ENCODE assay signal across 8 cellular contexts in genomic region chr1:7207875-7208646, GRCh38.
DNase-seq lines count a peak whose midpoint lies in the region; ATAC-seq, FAIRE-seq and TF ChIP-seq lines count a peak whose summit lies in the region.

No MANE protein-coding gene starts in this region.

- in situ Hi-C loops in Panc1 (cut with HindIII; ENCODE audit: low pct_unique_long_range_greater_than_20kb, low sequenced_read_pairs): no loop called here

- POLR2A ChIA-PET in Panc1 (lab: Charles Lee): no interaction called here
- POLR2A ChIA-PET in endothelial cell of umbilical vein (lab: Charles Lee): no interaction called here

- H3K9ac ChIP-seq in endothelial cell of umbilical vein (replicated peaks; ENCODE audit: extremely low read depth, insufficient read depth, low read length): no peak overlapping the region

- no peak overlapping the region for H3K4me3 ChIP-seq in Panc1 (ENCODE audit: low read depth in 2 of 2, low read length in 2 of 2)
- H3K4me3 ChIP-seq in endothelial cell of umbilical vein (replicated peaks in 1 of 3; ENCODE audit: insufficient read depth in 1 of 3, low read depth in 1 of 3, low read length in 3 of 3): no peak overlapping the region
- no peak overlapping the region for H3K4me3 ChIP-seq in effector memory CD4-positive, alpha-beta T cell (ENCODE audit: insufficient read depth, low read depth, low read length, poor library complexity, severe bottlenecking)

- intact Hi-C loops in Panc1 (cut with micrococcal nuclease; ENCODE audit: unreplicated experiment) (loop anchor here (5.0 kb wide), 1 partner anchor 166 kb away; no protein-coding TSS in a partner anchor), endothelial cell of umbilical vein (cut with micrococcal nuclease) (loop anchor here (1.0 kb wide), 2 partner anchors 415 to 488 kb away; no protein-coding TSS in a partner anchor)

- ATAC-seq in Panc1: peak; percentile 88
- no peak for ATAC-seq in HG03442 (IDR thresholded peaks at IDR 0.05; ENCODE audit: unreplicated experiment)

- no peaks in the 10 kb centered on the region for H3K4me1 ChIP-seq in Panc1 (ENCODE audit: control insufficient read depth, insufficient read depth, low read length)
- no peaks in the 10 kb centered on the region for H3K4me1 ChIP-seq in endothelial cell of umbilical vein (ENCODE audit: control insufficient read depth, extremely low read depth, insufficient read depth, low read length)
- no peaks in the 10 kb centered on the region for H3K4me1 ChIP-seq in effector memory CD4-positive, alpha-beta T cell (ENCODE audit: control insufficient read depth, insufficient read depth, low read length, poor library complexity, severe bottlenecking)

- BruUV-seq in Panc1 (replicated peaks; lab: Mats Ljungman, UMichigan) (no TSS peak), endothelial cell of umbilical vein (replicated peaks; lab: Mats Ljungman, UMichigan) (no TSS peak)

- no peaks in the 10 kb centered on the region for H3K9me1 ChIP-seq in endothelial cell of umbilical vein (replicated peaks; ENCODE audit: control insufficient read depth, extremely low read depth, insufficient read depth, low read length)

- TF ChIP-seq CTCF in Panc1 (IDR thresholded peaks at IDR 0.05) (peak; percentile 85), endothelial cell of umbilical vein (IDR thresholded peaks at IDR 0.05; ENCODE audit: extremely low read depth in 1 of 2, insufficient read depth in 1 of 2, low read depth in 1 of 2, low read length in 2 of 2) (peak; percentile 62 to 72)

- FAIRE-seq in endothelial cell of umbilical vein (lab: Jason Lieb, UNC): peak; percentile 63

- peak; percentile 63 for DNase-seq in activated CD8-positive, alpha-beta memory T cell treated with anti-CD3 and anti-CD28 coated beads, Interleukin-2, amount 50 U/mL, for 48 hours
- no peak for DNase-seq in activated CD8-positive, alpha-beta memory T cell treated with anti-CD3 and anti-CD28 coated beads for 24 hours
- peak; percentile 47 for DNase-seq in LHCN-M2 (ENCODE audit: low read depth)
- DNase-seq in Panc1 (ENCODE audit: low read depth, low spot score): no peak
- peak; percentile 59 for DNase-seq in endothelial cell of umbilical vein (ENCODE audit: low read depth, low spot score)
- DNase-seq in mucosa of gallbladder (ENCODE audit: low spot score): peak; percentile 26
- DNase-seq in effector memory CD4-positive, alpha-beta T cell: no peak

- CTCF ChIA-PET in Panc1 (lab: Charles Lee): interaction anchor here (0.9 to 2.0 kb wide), 2 partner anchors 80 to 166 kb away, joined by 3 to 13 read pairs; no protein-coding TSS in a partner anchor
- CTCF ChIA-PET in endothelial cell of umbilical vein (lab: Charles Lee): interaction anchor here (0.6 to 2.6 kb wide), 23 partner anchors 10 to 561 kb away, joined by 3 to 58 read pairs (median 4); partner anchors contain the start of genes CAMTA1 and DNAJC11

- no peaks in the 10 kb centered on the region for H3K9me3 ChIP-seq in Panc1 (ENCODE audit: control insufficient read depth, insufficient read depth, low read depth, low read length)
- H3K9me3 ChIP-seq in endothelial cell of umbilical vein (replicated peaks; ENCODE audit: control insufficient read depth, insufficient read depth, low read length): no peaks in the 10 kb centered on the region
- no peaks in the 10 kb centered on the region for H3K9me3 ChIP-seq in effector memory CD4-positive, alpha-beta T cell (ENCODE audit: control insufficient read depth, low read length)

- dilution Hi-C loops in endothelial cell of umbilical vein (cut with MboI; ENCODE audit: extremely low pct_ligation_motif_present, low sequenced_read_pairs): no loop called here

- no peaks in the 10 kb centered on the region for H3K79me2 ChIP-seq in endothelial cell of umbilical vein (ENCODE audit: control insufficient read depth, insufficient read depth, low read length)

- no peak for TF ChIP-seq POLR2A in endothelial cell of umbilical vein (IDR thresholded peaks at IDR 0.05; ENCODE audit: low read depth, low read length)

- H3K4me2 ChIP-seq in endothelial cell of umbilical vein (ENCODE audit: insufficient read depth, low read length): no peak overlapping the region

- H3K36me3 ChIP-seq in Panc1 (ENCODE audit: control insufficient read depth, insufficient read depth, low read length) (no peaks in the 10 kb centered on the region), endothelial cell of umbilical vein (ENCODE audit: control insufficient read depth in 2 of 2, extremely low read depth in 1 of 2, insufficient read depth in 2 of 2, low read length in 2 of 2) (no peaks in the 10 kb centered on the region)
- no peaks in the 10 kb centered on the region for H3K36me3 ChIP-seq in effector memory CD4-positive, alpha-beta T cell (ENCODE audit: control insufficient read depth, insufficient read depth, low read length)

- no peaks in the 10 kb centered on the region for H4K20me1 ChIP-seq in endothelial cell of umbilical vein (replicated peaks; ENCODE audit: control insufficient read depth, extremely low read depth, insufficient read depth, low read length)

- H3K27ac ChIP-seq in Panc1 (ENCODE audit: low read length): no peak overlapping the region
- H3K27ac ChIP-seq in endothelial cell of umbilical vein (ENCODE audit: insufficient read depth, low read depth, low read length): no peak overlapping the region
- no peak overlapping the region for H3K27ac ChIP-seq in effector memory CD4-positive, alpha-beta T cell (ENCODE audit: insufficient read depth, low read length, poor library complexity, severe bottlenecking)

- H3K27me3 ChIP-seq in Panc1 (ENCODE audit: control insufficient read depth, insufficient read depth, low read length): 0 out of 2 replicates have a peak, but pooled peaks cover 2% of the 10 kb centered on the region
- no peaks in the 10 kb centered on the region for H3K27me3 ChIP-seq in endothelial cell of umbilical vein (ENCODE audit: control insufficient read depth in 2 of 2, insufficient read depth in 2 of 2, low read length in 2 of 2)
- H3K27me3 ChIP-seq in effector memory CD4-positive, alpha-beta T cell (replicated peaks; ENCODE audit: control insufficient read depth, insufficient read depth, low read length, poor library complexity, severe bottlenecking): no peaks in the 10 kb centered on the region

- no peak overlapping the region for H2AFZ ChIP-seq in endothelial cell of umbilical vein (ENCODE audit: low read depth, low read length)

TF ChIP-seq in endothelial cell of umbilical vein, 7 proteins besides CTCF, POLR2A, EP300 and RAD21:
- no peak for TF ChIP-seq GATA2 (IDR thresholded peaks at IDR 0.05; ENCODE audit: insufficient read depth, insufficient read length, low read depth, low read length)
- no peak for TF ChIP-seq JUN (IDR thresholded peaks at IDR 0.05; ENCODE audit: borderline replicate concordance, insufficient read depth, insufficient read length, low read depth)
- no peak for TF ChIP-seq MYC (IDR thresholded peaks at IDR 0.05; ENCODE audit: low read depth, low read length)
- TF ChIP-seq MAX (IDR thresholded peaks at IDR 0.05; ENCODE audit: insufficient read depth, insufficient read length): no peak
- TF ChIP-seq POLR2AphosphoS5 (IDR thresholded peaks at IDR 0.05; ENCODE audit: insufficient read depth, low read depth, low read length): no peak

Comparison
In these comparisons a context has a peak if more than half of its experiments do, and no peak if none do; other contexts are left out.
1. DNase-seq: peak in activated CD8-positive, alpha-beta memory T cell treated with anti-CD3 and anti-CD28 coated beads, Interleukin-2, amount 50 U/mL, for 48 hours (single experiment), LHCN-M2 (single experiment), endothelial cell of umbilical vein (single experiment) and mucosa of gallbladder (single experiment); none in activated CD8-positive, alpha-beta memory T cell treated with anti-CD3 and anti-CD28 coated beads for 24 hours (single experiment), Panc1 (single experiment) and effector memory CD4-positive, alpha-beta T cell (0 of 3).